11 cellular contexts compared by ENCODE assay signal in the genomic region with DNA sequence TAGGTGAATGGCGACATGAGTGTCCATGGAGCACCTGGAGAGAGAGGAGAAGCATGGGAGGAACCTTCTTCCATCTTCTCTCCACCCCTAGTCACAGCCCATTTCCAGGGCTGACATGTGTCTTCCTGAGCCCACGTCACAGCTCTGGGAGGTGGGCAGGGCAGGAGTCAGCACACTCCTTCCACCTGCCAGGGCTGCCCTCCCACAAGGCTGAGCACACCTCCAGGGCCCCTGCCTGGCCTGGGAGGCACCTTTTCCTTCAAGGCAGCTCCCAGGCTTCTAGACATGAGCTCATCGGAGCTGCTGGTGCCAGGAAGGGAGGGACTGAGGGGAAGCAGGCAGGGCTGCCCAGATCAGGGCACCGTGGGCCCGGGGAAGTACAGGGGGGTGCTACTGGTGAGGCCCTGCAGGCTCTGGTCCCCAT. TPM values are rescaled to one million over a fixed set of nuclear protein-coding genes. Genes with fewer than 3 reads are reported as not detected.
DNase-seq lines count a peak whose midpoint lies in the region; ATAC-seq, FAIRE-seq and TF ChIP-seq lines count a peak whose summit lies in the region.
"Had no signal": no experiment of that assay in that cellular context is flagged by ENCODE, and none has a peak within 500 bp of the region (broad histone marks: within the 10 kb centered on the region; RNA-seq: fewer than 3 reads in every experiment).

No MANE protein-coding gene starts in this region.

- H2BK120ac ChIP-seq in H1 (replicated peaks; ENCODE audit: low read depth, low read length), result no peak overlapping the region
- H2BK120ac ChIP-seq in mesenchymal stem cell (ENCODE audit: low read depth, low read length), result no peak overlapping the region

- H2AK5ac ChIP-seq in H1 (ENCODE audit: low read depth, low read length), result 0 out of 2 replicates have a peak overlapping the region, but pooled peaks have one; percentile 28
- H2AK5ac ChIP-seq in mesenchymal stem cell (ENCODE audit: low read length, severe bottlenecking), result no peak overlapping the region

- no peak overlapping the region for H4K8ac ChIP-seq in H1 (ENCODE audit: extremely low read depth, insufficient read depth, low read length)
- no peak overlapping the region for H4K8ac ChIP-seq in mesenchymal stem cell (ENCODE audit: low read length)

- no peak for TF ChIP-seq POLR2A in H1 (IDR thresholded peaks at IDR 0.05; ENCODE audit: control extremely low read depth in 1 of 2, low read depth in 2 of 2, low read length in 2 of 2)

- H2BK20ac ChIP-seq in H1 (ENCODE audit: low read length), result no peak overlapping the region

- no peak overlapping the region for H3K27ac ChIP-seq in H1 (ENCODE audit: low read depth, low read length)
- H3K27ac ChIP-seq in mesenchymal stem cell (ENCODE audit: low read length, poor library complexity, severe bottlenecking), result no peak overlapping the region
- H3K27ac ChIP-seq in temporal lobe (ENCODE audit: low read depth, low read length), result peak overlapping the region; percentile 83

- H4K20me1 ChIP-seq in H1 (replicated peaks in 1 of 2; ENCODE audit: control insufficient read depth in 1 of 2, insufficient read depth in 2 of 2, low read length in 2 of 2), result no peaks in the 10 kb centered on the region

- CTCF ChIA-PET in H1 (lab: Charles Lee; ENCODE audit: partially characterized antibody), result interaction anchor here (1.0 to 10.4 kb wide), 10 partner anchors 10 to 181 kb away, joined by 3 to 72 read pairs (median 4); a partner anchor contains a TSS

- TF ChIP-seq CTCF in H1 (IDR thresholded peaks at IDR 0.05; ENCODE audit: control extremely low read depth in 1 of 3, insufficient read depth in 1 of 3, low read depth in 1 of 3, low read length in 3 of 3), result no peak

- H3K23me2 ChIP-seq in H1 (ENCODE audit: low read depth, low read length), result peaks cover 9% of the 10 kb centered on the region

- no peaks in the 10 kb centered on the region for H3K79me2 ChIP-seq in H1 (ENCODE audit: control insufficient read depth in 1 of 2, insufficient read depth in 2 of 2, low read length in 2 of 2)

- ATAC-seq in HG03565 (IDR thresholded peaks at IDR 0.05; ENCODE audit: unreplicated experiment) (no peak), GM18861 (IDR thresholded peaks at IDR 0.05; ENCODE audit: unreplicated experiment) (no peak), HG03354 (IDR thresholded peaks at IDR 0.05; ENCODE audit: poor library complexity, severe bottlenecking, unreplicated experiment) (no peak)
- ATAC-seq: activated T-cell treated with anti-CD3 and anti-CD28 coated beads, Interleukin-2, amount 50 U/mL, for 72 hours had no signal

- H3K18ac ChIP-seq in H1 (ENCODE audit: extremely low read depth, low read length), result no peak overlapping the region; the same call in 1 of the 2 replicates
- H3K18ac ChIP-seq in mesenchymal stem cell (ENCODE audit: low read depth in 1 of 2, low read length in 2 of 2), result no peak overlapping the region

- H3K9ac ChIP-seq in H1 (replicated peaks in 1 of 4; ENCODE audit: extremely low read depth in 1 of 4, low read depth in 3 of 4, low read length in 3 of 4), result no peak overlapping the region
- H3K9ac ChIP-seq in mesenchymal stem cell (ENCODE audit: low read length), result no peak overlapping the region

- no peak overlapping the region for H3K14ac ChIP-seq in H1 (ENCODE audit: insufficient read length)
- no peak overlapping the region for H3K14ac ChIP-seq in mesenchymal stem cell (ENCODE audit: low read length in 2 of 2)

- H3K4ac ChIP-seq in H1 (replicated peaks; ENCODE audit: insufficient read length, low read depth, low read length) (no peak overlapping the region), mesenchymal stem cell (ENCODE audit: low read depth in 1 of 2, low read length in 2 of 2) (no peak overlapping the region)

- POLR2A ChIA-PET in H1 (lab: Charles Lee; ENCODE audit: partially characterized antibody), result interaction anchor here (0.9 to 1.2 kb wide), 4 partner anchors 12 to 177 kb away, joined by 3 to 4 read pairs (median 3); a partner anchor contains a TSS

- H4K5ac ChIP-seq in H1 (ENCODE audit: insufficient read length, low read depth, low read length), result no peak overlapping the region

- H3K23ac ChIP-seq in H1 (ENCODE audit: insufficient read length) (no peak overlapping the region), mesenchymal stem cell (ENCODE audit: low read length in 2 of 2) (no peak overlapping the region)

- H2BK12ac ChIP-seq in H1 (ENCODE audit: low read depth, low read length) (0 out of 2 replicates have a peak overlapping the region, but pooled peaks have one; percentile 43), mesenchymal stem cell (ENCODE audit: low read length in 2 of 2) (no peak overlapping the region)

- no peak for TF ChIP-seq EP300 in H1 (IDR thresholded peaks at IDR 0.05; ENCODE audit: borderline replicate concordance in 1 of 2, low read depth in 2 of 2, low read length in 2 of 2)

- peak; percentile 24 for DNase-seq in M059J (ENCODE audit: low read depth)
- DNase-seq in H1 (ENCODE audit: low read depth in 1 of 2, low spot score in 2 of 2), result no peak
- no peak for DNase-seq in mesenchymal stem cell
- DNase-seq in KG1 (lab: John Stamatoyannopoulos, UW), result no peak
- DNase-seq: activated T-cell treated with anti-CD3 and anti-CD28 coated beads, Interleukin-2, amount 50 U/mL, for 72 hours; cortex of kidney; NCI-H1048 had no signal

- no peak overlapping the region for H2BK5ac ChIP-seq in H1 (ENCODE audit: low read depth, low read length)
- no peak overlapping the region for H2BK5ac ChIP-seq in mesenchymal stem cell (ENCODE audit: low read depth, low read length, poor library complexity, severe bottlenecking)

- no peak overlapping the region for H3K4me3 ChIP-seq in H1 (ENCODE audit: extremely low read depth in 1 of 4, insufficient read depth in 2 of 4, low read depth in 3 of 4, low read length in 4 of 4)
- no peak overlapping the region for H3K4me3 ChIP-seq in mesenchymal stem cell (ENCODE audit: insufficient read depth in 1 of 2, low read depth in 1 of 2, low read length in 2 of 2)

- no peak for FAIRE-seq in H1 (lab: Jason Lieb, UNC)

- H2BK15ac ChIP-seq in H1 (ENCODE audit: low read length), result no peak overlapping the region
- no peak overlapping the region for H2BK15ac ChIP-seq in mesenchymal stem cell (ENCODE audit: low read depth, poor library complexity, severe bottlenecking)

- H2AFZ ChIP-seq in H1 (ENCODE audit: low read length), result no peak overlapping the region
- H2AFZ ChIP-seq in mesenchymal stem cell (ENCODE audit: low read depth, low read length), result no peak overlapping the region

- TF ChIP-seq RAD21 in H1 (IDR thresholded peaks at IDR 0.05 in 1 of 2, conservative IDR thresholded peaks at IDR 0.05 in 1 of 2; ENCODE audit: low read depth in 2 of 2, low read length in 2 of 2), result no peak

- 88% methylated on average over 5 of the region's 5 CpGs; no CpG with 5 or more reads in 1 of the 2 experiments for WGBS in H1 (ENCODE audit: extremely low coverage in 1 of 2, insufficient coverage in 1 of 2, insufficient read length in 1 of 2, insufficient replicate concordance in 2 of 2, low coverage in 1 of 2, low lambda C conversion rate in 2 of 2, missing lambda C conversion rate in 1 of 2), 2 experiments
- WGBS in mesenchymal stem cell, result 88% methylated on average over 5 of the region's 5 CpGs

- H3K4me2 ChIP-seq in H1 (ENCODE audit: insufficient read depth in 1 of 2, low read depth in 2 of 2, low read length in 2 of 2) (no peak overlapping the region; a peak in 1 of 4 replicates), mesenchymal stem cell (ENCODE audit: low read length, poor library complexity, severe bottlenecking) (no peak overlapping the region)

- H3K79me1 ChIP-seq in H1 (ENCODE audit: low read depth, low read length) (no peaks in the 10 kb centered on the region), mesenchymal stem cell (replicated peaks; ENCODE audit: low read length, poor library complexity, severe bottlenecking) (no peaks in the 10 kb centered on the region)

- H3K9me3 ChIP-seq in H1 (ENCODE audit: insufficient read depth in 2 of 2, low read depth in 1 of 2, low read length in 1 of 2) (no peaks in the 10 kb centered on the region), mesenchymal stem cell (ENCODE audit: control insufficient read depth, low read length) (no peaks in the 10 kb centered on the region)

- H3K56ac ChIP-seq in H1 (replicated peaks; ENCODE audit: insufficient read length, low read depth, low read length), result no peak overlapping the region

- no peaks in the 10 kb centered on the region for H3K36me3 ChIP-seq in H1 (ENCODE audit: control insufficient read depth in 2 of 4, insufficient read depth in 4 of 4, low read length in 3 of 4)
- H3K36me3 ChIP-seq in mesenchymal stem cell (ENCODE audit: control insufficient read depth in 1 of 2, insufficient read depth in 2 of 2, low read depth in 1 of 2, low read length in 2 of 2), result no peaks in the 10 kb centered on the region

- H4K91ac ChIP-seq in H1 (replicated peaks; ENCODE audit: insufficient read length, low read length) (no peak overlapping the region), mesenchymal stem cell (ENCODE audit: low read length) (peak overlapping the region; percentile 37)

- H3K4me1 ChIP-seq in H1 (replicated peaks in 1 of 4; ENCODE audit: control insufficient read depth in 3 of 4, insufficient read depth in 4 of 4, low read length in 3 of 4) (peaks cover 3 to 21% (median 12%) of the 10 kb centered on the region in 4 experiments), mesenchymal stem cell (ENCODE audit: control insufficient read depth, insufficient read depth, low read depth, low read length) (peaks cover 23% of the 10 kb centered on the region)

- H3K27me3 ChIP-seq in H1 (replicated peaks in 1 of 4; ENCODE audit: control insufficient read depth in 3 of 4, extremely low read depth in 1 of 4, insufficient read depth in 3 of 4, low read length in 3 of 4) (peaks cover 0 to 25% (median 22%) of the 10 kb centered on the region in 4 experiments; a peak in 5 of 7 replicates), mesenchymal stem cell (ENCODE audit: control insufficient read depth in 1 of 2, insufficient read depth in 1 of 2, low read length in 2 of 2) (peaks cover 0 to 30% of the 10 kb centered on the region in 2 experiments)

RNA-seq across cellular contexts. Expression of a gene that starts 13.6 kb away (rescaled TPM):
- total RNA-seq in M059J (2014; rRNA removed; shearing (Covaris generic)), result 3.1 and 5.6 TPM in 2 replicates
- total RNA-seq in H1 (2021; fragmentation: NEBNext Ultra II Directional; extraction: Animal tissue kit (Norgen Biotek cat#: 25700)), result 1.9 and 2.3 TPM in 2 replicates
- 2.2 and 2.3 TPM in 2 replicates for polyA plus RNA-seq in H1 (2011; rRNA removed)
- 1.7 TPM for polyA plus RNA-seq in H1 (2011; cell fraction: cytosol; rRNA removed)
- polyA plus RNA-seq in H1 (2011; cell fraction: nucleus; rRNA removed), result 3.0 TPM
- 0.95 to 1.6 TPM (median 1.3 TPM) in 4 replicates for polyA plus RNA-seq in H1 (2012, experiment 1 of 2)
- polyA plus RNA-seq in H1 (2012, experiment 2 of 2), result 1.3 TPM
- 1.9 TPM for polyA plus RNA-seq in H1 (2013, experiment 1 of 2)
- 1.7 TPM for polyA plus RNA-seq in H1 (2013, experiment 2 of 2)
- 1.8 and 5.5 TPM in 2 replicates for polyA minus RNA-seq in H1 (2011; rRNA and poly(A)+ RNA removed)
- polyA minus RNA-seq in H1 (2011; cell fraction: cytosol; rRNA and poly(A)+ RNA removed), result 1.2 TPM
- 3.1 TPM for polyA minus RNA-seq in H1 (2011; cell fraction: nucleus; rRNA and poly(A)+ RNA removed)
- polyA plus RNA-seq in mesenchymal stem cell (2013, experiment 1 of 2), result 37.8 TPM
- polyA plus RNA-seq in mesenchymal stem cell (2013, experiment 2 of 2), result 39.1 TPM
- 4.9 TPM for total RNA-seq in temporal lobe

RNA-seq across cellular contexts. Expression of a gene that starts 34.2 kb away (rescaled TPM):
- total RNA-seq in M059J (2014; rRNA removed; shearing (Covaris generic)), result 0.25 and 0.34 TPM in 2 replicates
- 19.1 and 19.4 TPM in 2 replicates for total RNA-seq in H1 (2021; fragmentation: NEBNext Ultra II Directional; extraction: Animal tissue kit (Norgen Biotek cat#: 25700))
- 9.6 and 12.4 TPM in 2 replicates for polyA plus RNA-seq in H1 (2011; rRNA removed)
- 10.0 TPM for polyA plus RNA-seq in H1 (2011; cell fraction: cytosol; rRNA removed)
- 15.5 TPM for polyA plus RNA-seq in H1 (2011; cell fraction: nucleus; rRNA removed)
- polyA plus RNA-seq in H1 (2012, experiment 1 of 2), result 26.8 to 40.0 TPM (median 29.3 TPM) in 4 replicates
- polyA plus RNA-seq in H1 (2012, experiment 2 of 2), result 13.4 TPM
- polyA plus RNA-seq in H1 (2013, experiment 1 of 2), result 17.4 TPM
- 12.8 TPM for polyA plus RNA-seq in H1 (2013, experiment 2 of 2)
- polyA minus RNA-seq in H1 (2011; rRNA and poly(A)+ RNA removed), result 7.4 and 9.0 TPM in 2 replicates
- 21.7 TPM for polyA minus RNA-seq in H1 (2011; cell fraction: cytosol; rRNA and poly(A)+ RNA removed)
- polyA minus RNA-seq in H1 (2011; cell fraction: nucleus; rRNA and poly(A)+ RNA removed), result 28.7 TPM
- polyA plus RNA-seq in mesenchymal stem cell (2013, experiment 1 of 2), result 1.6 TPM
- 1.8 TPM for polyA plus RNA-seq in mesenchymal stem cell (2013, experiment 2 of 2)
- 3.9 TPM for total RNA-seq in temporal lobe
